Comparison of ENCODE assay signal across 13 cellular contexts in the genomic region with DNA sequence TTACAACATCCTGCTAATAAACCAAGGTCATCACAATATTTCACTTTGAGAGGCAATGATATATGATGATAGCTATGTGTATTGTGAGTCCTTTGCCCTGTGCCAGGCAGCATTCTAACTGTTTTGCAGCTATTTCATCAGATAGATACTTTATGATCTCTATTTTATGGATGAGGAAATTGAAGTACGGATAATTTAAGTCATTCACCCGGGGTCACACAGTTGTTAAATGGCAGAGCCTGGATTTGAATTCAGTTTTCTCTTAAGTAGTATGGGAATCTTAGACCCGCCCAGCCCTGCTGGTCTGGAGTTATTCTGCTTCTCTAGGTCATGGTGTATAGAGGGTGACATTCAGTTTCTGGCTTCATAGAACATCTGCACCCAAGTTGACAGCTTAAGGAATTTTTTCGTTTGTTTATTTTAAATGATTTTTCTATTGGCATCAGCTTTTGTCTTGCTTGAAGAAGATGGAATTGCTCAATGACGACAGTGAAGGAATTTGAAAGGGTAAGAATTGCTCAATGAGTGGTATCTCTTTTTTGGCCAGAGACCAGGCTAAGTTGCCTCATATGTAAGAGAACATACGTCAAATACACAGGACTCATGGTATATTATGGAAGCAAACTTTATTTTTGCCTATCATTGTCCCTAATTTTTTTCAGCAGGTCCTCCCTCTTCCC. TPM values are rescaled to one million over a fixed set of nuclear protein-coding genes. Genes with fewer than 3 reads are reported as not detected.
DNase-seq lines count a peak whose midpoint lies in the region; ATAC-seq and TF ChIP-seq lines count a peak whose summit lies in the region.
"Had no signal": no experiment of that assay in that cellular context is flagged by ENCODE, and none has a peak within 500 bp of the region (broad histone marks: within the 10 kb centered on the region; RNA-seq: fewer than 3 reads in every experiment).

No MANE protein-coding gene starts in this region.

- H3K27ac ChIP-seq in ACC112 (ENCODE audit: low read depth, low read length), result peak overlapping the region; percentile 70
- no peak overlapping the region for H3K27ac ChIP-seq in IMR-90 (ENCODE audit: insufficient read depth, low read length)
- no peak overlapping the region for H3K27ac ChIP-seq in brain microvascular endothelial cell
- H3K27ac ChIP-seq in RWPE1, result no peak overlapping the region
- H3K27ac ChIP-seq: hepatocyte, lower lobe of right lung had no signal

- H3K79me1 ChIP-seq in IMR-90 (ENCODE audit: low read depth in 1 of 2, low read length in 2 of 2), result no peaks in the 10 kb centered on the region

- H4K8ac ChIP-seq in IMR-90 (ENCODE audit: low read depth in 2 of 2, low read length in 2 of 2), result no peak overlapping the region

- in situ Hi-C loops in IMR-90 (cut with MboI; ENCODE audit: low sequenced_read_pairs) (no loop called here), brain microvascular endothelial cell (cut with HindIII; ENCODE audit: low pct_ligation_motif_present, low sequenced_read_pairs) (loop anchor here (25.0 kb wide), 1 partner anchor 190 kb away; no protein-coding TSS in a partner anchor)

- H2BK15ac ChIP-seq in IMR-90 (ENCODE audit: low read depth, low read length), result no peak overlapping the region

- H3K9ac ChIP-seq in IMR-90 (ENCODE audit: low read depth, low read length), result no peak overlapping the region

- H4K5ac ChIP-seq in IMR-90 (ENCODE audit: low read depth, low read length), result no peak overlapping the region

- TF ChIP-seq RAD21 in IMR-90 (IDR thresholded peaks at IDR 0.05; ENCODE audit: low read length), result no peak

- H3K23ac ChIP-seq in IMR-90 (ENCODE audit: low read depth, low read length), result no peak overlapping the region

- peak; percentile 53 for ATAC-seq in IMR-90 (ENCODE audit: low read depth)
- peak; percentile 85 for ATAC-seq in left colon
- ATAC-seq in HG03432 (IDR thresholded peaks at IDR 0.05; ENCODE audit: unreplicated experiment), result no peak
- ATAC-seq: lower lobe of right lung had no signal

- H3K9me3 ChIP-seq in IMR-90 (ENCODE audit: control insufficient read depth, insufficient read depth, low read length), result no peaks in the 10 kb centered on the region
- H3K9me3 ChIP-seq: lower lobe of right lung had no signal

- no peaks in the 10 kb centered on the region for H3K9me1 ChIP-seq in IMR-90 (ENCODE audit: insufficient read depth, low read length)

- H2AK5ac ChIP-seq in IMR-90 (ENCODE audit: low read depth, low read length), result no peak overlapping the region

- DNase-seq in IMR-90, result peak; percentile 61
- DNase-seq in brain microvascular endothelial cell, result peak; percentile 58
- peak; percentile 58 to 60 for DNase-seq in left colon
- no peak for DNase-seq in stimulated activated naive CD4-positive, alpha-beta T cell treated with Interleukin-2 at 50 U/mL for 16 hours (lab: John Stamatoyannopoulos, UW)
- DNase-seq in NCI-H128 (lab: John Stamatoyannopoulos, UW; ENCODE audit: unreplicated experiment), result no peak
- DNase-seq in RWPE1 (ENCODE audit: low spot score), result no peak
- DNase-seq: activated T-cell treated with anti-CD3 and anti-CD28 coated beads, Interleukin-2, amount 50 U/mL, for 1 hour; DND-41; lower lobe of right lung had no signal

- peak overlapping the region; percentile 24 for H2AFZ ChIP-seq in ACC112 (ENCODE audit: low read length, unreplicated experiment)
- no peak overlapping the region for H2AFZ ChIP-seq in IMR-90 (replicated peaks; ENCODE audit: low read length, poor library complexity)
- H2AFZ ChIP-seq: GM23338, hepatocyte had no signal

- H3K4me3 ChIP-seq in ACC112 (ENCODE audit: low read depth, low read length) (no peak overlapping the region), IMR-90 (ENCODE audit: insufficient read depth, low read depth, low read length) (no peak overlapping the region), brain microvascular endothelial cell (ENCODE audit: low read depth, low read length) (no peak overlapping the region)
- H3K4me3 ChIP-seq: GM23338, hepatocyte, lower lobe of right lung had no signal

- no peak overlapping the region for H2BK20ac ChIP-seq in IMR-90 (ENCODE audit: low read depth, low read length)

- H4K91ac ChIP-seq in IMR-90 (ENCODE audit: insufficient read depth, low read depth, low read length), result no peak overlapping the region

- POLR2A ChIA-PET in IMR-90 (lab: Charles Lee; ENCODE audit: unreplicated experiment), result no interaction called here
- POLR2A ChIA-PET in RWPE1 (lab: Yijun Ruan, JAX; ENCODE audit: low non-redundant PET), result no interaction called here

- no peak overlapping the region for H3K4ac ChIP-seq in IMR-90 (ENCODE audit: low read depth, low read length)

- no peak overlapping the region for H2BK5ac ChIP-seq in IMR-90 (ENCODE audit: low read depth, low read length, poor library complexity, severe bottlenecking)

- H3K4me1 ChIP-seq in ACC112 (ENCODE audit: control insufficient read depth, insufficient read depth, low read length, unreplicated experiment) (peaks cover 18% of the 10 kb centered on the region), IMR-90 (ENCODE audit: control insufficient read depth, insufficient read depth, low read length) (0 out of 2 replicates have a peak, but pooled peaks cover 2% of the 10 kb centered on the region)

- no CpG with 5 or more reads among the region's 6 CpGs for WGBS in IMR-90 (ENCODE audit: extremely low coverage in 2 of 2, insufficient read length in 1 of 2), 2 experiments

- intact Hi-C loops in IMR-90 (cut with micrococcal nuclease) (loop anchor here (5.0 kb wide), 1 partner anchor 80 kb away; no protein-coding TSS in a partner anchor), left colon (cut with DNase I, micrococcal nuclease) (no loop called here)

- H2AK9ac ChIP-seq in IMR-90 (replicated peaks; ENCODE audit: low read depth, low read length, poor library complexity), result no peak overlapping the region

- H2BK120ac ChIP-seq in IMR-90 (ENCODE audit: low read depth, low read length), result no peak overlapping the region

- no TSS peak for BruUV-seq in IMR-90 (replicated peaks; lab: Mats Ljungman, UMichigan)

- CTCF ChIA-PET in IMR-90 (lab: Yijun Ruan, JAX) (interaction anchor here (1.3 to 1.6 kb wide), 2 partner anchors 182 to 196 kb away, joined by 4 to 5 read pairs; no protein-coding TSS in a partner anchor), RWPE1 (lab: Yijun Ruan, JAX) (no interaction called here)

- no peaks in the 10 kb centered on the region for H3K79me2 ChIP-seq in ACC112 (ENCODE audit: control insufficient read depth, insufficient read depth, low read length, unreplicated experiment)
- H3K79me2 ChIP-seq: hepatocyte had no signal

- H3K27me3 ChIP-seq in ACC112 (ENCODE audit: insufficient read depth, low read length) (no peaks in the 10 kb centered on the region), IMR-90 (ENCODE audit: control insufficient read depth, insufficient read depth, low read length) (peaks cover 3% of the 10 kb centered on the region; the same call in 1 of the 2 replicates), brain microvascular endothelial cell (replicated peaks) (no peaks in the 10 kb centered on the region)
- H3K27me3 ChIP-seq: hepatocyte had no signal

- H3K4me2 ChIP-seq in IMR-90 (ENCODE audit: low read depth, low read length), result no peak overlapping the region
- H3K4me2 ChIP-seq: GM23338, hepatocyte had no signal

- TF ChIP-seq POLR2A in IMR-90 (IDR thresholded peaks at IDR 0.05; ENCODE audit: low read depth, low read length), result no peak

- dilution Hi-C loops in IMR-90 (cut with HindIII; ENCODE audit: low sequenced_read_pairs, unreplicated experiment), result loop anchor here (10.0 kb wide), 1 partner anchor 188 kb away; no protein-coding TSS in a partner anchor

- TF ChIP-seq CTCF in IMR-90 (conservative IDR thresholded peaks at IDR 0.05; ENCODE audit: low read depth, low read length), result no peak
- no peak for TF ChIP-seq CTCF in brain microvascular endothelial cell (IDR thresholded peaks at IDR 0.05; ENCODE audit: low read depth, low read length, missing control alignments)
- TF ChIP-seq CTCF in RWPE1 (conservative IDR thresholded peaks at IDR 0.05; ENCODE audit: low read depth), result no peak

- no peaks in the 10 kb centered on the region for H4K20me1 ChIP-seq in IMR-90 (ENCODE audit: insufficient read depth, low read length)

- no peak overlapping the region for H3K18ac ChIP-seq in IMR-90 (ENCODE audit: low read depth, low read length)

- H3K56ac ChIP-seq in IMR-90 (ENCODE audit: extremely low read depth, insufficient read depth, low read length), result no peak overlapping the region

- H3K36me3 ChIP-seq in ACC112 (ENCODE audit: insufficient read depth, low read length) (no peaks in the 10 kb centered on the region), IMR-90 (ENCODE audit: control insufficient read depth, insufficient read depth, low read length) (no peaks in the 10 kb centered on the region), brain microvascular endothelial cell (replicated peaks) (no peaks in the 10 kb centered on the region)
- H3K36me3 ChIP-seq: lower lobe of right lung had no signal

- H3K14ac ChIP-seq in IMR-90 (replicated peaks; ENCODE audit: low read depth, low read length), result no peak overlapping the region

TF ChIP-seq in IMR-90, 13 proteins besides CTCF, POLR2A, EP300 and RAD21:
- TF ChIP-seq CEBPB (IDR thresholded peaks at IDR 0.05; ENCODE audit: low read depth, low read length) (peak; percentile 93), MAZ (IDR thresholded peaks at IDR 0.05; ENCODE audit: borderline replicate concordance, low read depth, low read length) (no peak)

RNA-seq across cellular contexts. Expression of a gene that starts 1.0 kb away (rescaled TPM):
- 3.3 and 3.6 TPM in 2 replicates for total RNA-seq in IMR-90 (2012; rRNA removed)
- 2.6 and 2.9 TPM in 2 replicates for polyA plus RNA-seq in IMR-90 (2012; rRNA removed)
- 2.2 and 2.3 TPM in 2 replicates for polyA plus RNA-seq in IMR-90 (2012; cell fraction: cytosol; rRNA removed)
- 4.6 and 6.8 TPM in 2 replicates for polyA plus RNA-seq in IMR-90 (2012; cell fraction: nucleus; rRNA removed; ENCODE audit: low replicate concordance)
- 100 to 1,000 TPM; 172 to 264 TPM for total RNA-seq in left colon

RNA-seq across cellular contexts. Expression of a gene that starts 7.8 kb away (rescaled TPM):
- 50.7 and 54.2 TPM in 2 replicates for total RNA-seq in IMR-90 (2012; rRNA removed)
- polyA plus RNA-seq in IMR-90 (2012; rRNA removed), result 58.3 and 77.1 TPM in 2 replicates
- polyA plus RNA-seq in IMR-90 (2012; cell fraction: cytosol; rRNA removed), result 42.1 and 51.2 TPM in 2 replicates
- polyA plus RNA-seq in IMR-90 (2012; cell fraction: nucleus; rRNA removed; ENCODE audit: low replicate concordance), result 33.2 and 38.4 TPM in 2 replicates
- total RNA-seq in left colon, result 10 to 100 TPM; 38.1 to 42.2 TPM

Comparison
In these comparisons a context has a peak if more than half of its experiments do, and no peak if none do; other contexts are left out.
1. DNase-seq: peak in IMR-90 (single experiment), brain microvascular endothelial cell (single experiment) and left colon (2 of 2); none in stimulated activated naive CD4-positive, alpha-beta T cell treated with Interleukin-2 at 50 U/mL for 16 hours (single experiment), NCI-H128 (single experiment) and RWPE1 (single experiment).
2. RNA of a gene that starts 1.0 kb away (total RNA-seq): 172 to 264 TPM in left colon; 3.3 to 3.6 TPM in IMR-90; every median in the first group is over 10 times any median in the second.